In genomic region chr7:9097565-9098060, GRCh38 we compare ENCODE assay signal across 31 cellular contexts.
"Had no signal": no experiment of that assay in that cellular context is flagged by ENCODE, and none has a peak within 500 bp of the region (broad histone marks: within the 10 kb centered on the region; RNA-seq: fewer than 3 reads in every experiment).

No MANE protein-coding gene starts in this region.

- H3K27me3 Mint-ChIP-seq: activated naive CD8-positive, alpha-beta T cell; natural killer cell treated with Interleukin-12 subunit alpha and Interleukin-12 subunit beta and Interleukin-15 and Interleukin-18, amount 100 ng/mL, for 72 hours; progenitor cell of endocrine pancreas; stimulated activated memory B cell treated with anti-CD40 and anti-IgM and Interleukin-4, amounts not matched to agents 10 μg/mL and 1 μg/mL and 100 μg/mL, for 72 hours had no signal

- H3K9me3 ChIP-seq: adrenal gland, lower lobe of right lung, stomach, thyroid gland had no signal

- ATAC-seq: activated T-cell treated with anti-CD3 and anti-CD28 coated beads, Interleukin-2, amount 50 U/mL, for 72 hours; foreskin keratinocyte; heart left ventricle; lower lobe of right lung; mucosa of descending colon; natural killer cell treated with Interleukin-12 subunit alpha and Interleukin-12 subunit beta and Interleukin-15 and Interleukin-18, amount 100 ng/mL, for 72 hours; sciatic nerve; stimulated activated memory B cell treated with anti-CD40 and anti-IgM and Interleukin-4, amounts not matched to agents 10 μg/mL and 1 μg/mL and 100 μg/mL, for 72 hours had no signal

- H3K27me3 ChIP-seq: adrenal gland, esophagus muscularis mucosa, foreskin keratinocyte, heart left ventricle, stomach, thyroid gland, upper lobe of left lung had no signal

- H3K4me3 ChIP-seq: adrenal gland, esophagus muscularis mucosa, heart left ventricle, lower lobe of right lung, mucosa of descending colon, skin epidermis, stomach, thyroid gland, upper lobe of left lung had no signal

- H3K36me3 ChIP-seq: adrenal gland, esophagus muscularis mucosa, heart left ventricle, lower lobe of right lung, stomach, thyroid gland, upper lobe of left lung had no signal

- H3K4me1 Mint-ChIP-seq: immature natural killer cell; stimulated activated memory B cell treated with anti-CD40 and anti-IgM and Interleukin-4, amounts not matched to agents 10 μg/mL and 1 μg/mL and 100 μg/mL, for 72 hours had no signal

- H3K4me1 ChIP-seq: adrenal gland, esophagus muscularis mucosa, foreskin keratinocyte, heart left ventricle, lower lobe of right lung, stomach, thyroid gland, upper lobe of left lung had no signal

- H3K27ac Mint-ChIP-seq: activated naive CD8-positive, alpha-beta T cell; activated T-cell treated with anti-CD3 and anti-CD28 coated beads, Interleukin-2, amount 50 U/mL, for 72 hours; immature natural killer cell; natural killer cell treated with Interleukin-12 subunit alpha and Interleukin-12 subunit beta and Interleukin-15 and Interleukin-18, amount 100 ng/mL, for 72 hours; progenitor cell of endocrine pancreas; stimulated activated memory B cell treated with anti-CD40 and anti-IgM and Interleukin-4, amounts not matched to agents 10 μg/mL and 1 μg/mL and 100 μg/mL, for 72 hours had no signal

- H3K36me3 Mint-ChIP-seq: activated naive CD8-positive, alpha-beta T cell; immature natural killer cell; stimulated activated memory B cell treated with anti-CD40 and anti-IgM and Interleukin-4, amounts not matched to agents 10 μg/mL and 1 μg/mL and 100 μg/mL, for 72 hours had no signal

- DNase-seq: activated CD4-positive, alpha-beta T cell treated with anti-CD3 and anti-CD28 coated beads for 4 hours; activated CD4-positive, alpha-beta T cell treated with anti-CD3 and anti-CD28 coated beads, Interleukin-2, amount 50 U/mL, for 4 hours; activated naive CD4-positive, alpha-beta T cell; activated T-cell treated with anti-CD3 and anti-CD28 coated beads for 4 hours; activated T-cell treated with anti-CD3 and anti-CD28 coated beads, Interleukin-2, amount 50 U/mL, for 72 hours; adrenal gland; aorta; caudate nucleus; cortex of kidney; heart left ventricle; hypothalamus; immature natural killer cell; lower lobe of right lung; mesendoderm; mucosa of descending colon; stimulated activated CD4-positive, alpha-beta T cell treated with anti-CD3 and anti-CD28 coated beads, Interleukin-1b, Interleukin-23, amount 100 ng/mL, for 48 hours; stimulated activated CD4-positive, alpha-beta T cell treated with anti-CD3 and anti-CD28 coated beads, Interleukin-4, amount 100 ng/mL, for 4 hours; stimulated activated CD8-positive, alpha-beta memory T cell treated with anti-CD3 and anti-CD28 coated beads, Interleukin-4, amount 100 ng/mL, for 48 hours; stomach; T-helper 1 cell; thyroid gland; upper lobe of left lung had no signal

- H3K4me3 Mint-ChIP-seq: activated naive CD8-positive, alpha-beta T cell; activated T-cell treated with anti-CD3 and anti-CD28 coated beads, Interleukin-2, amount 50 U/mL, for 72 hours; immature natural killer cell; natural killer cell treated with Interleukin-12 subunit alpha and Interleukin-12 subunit beta and Interleukin-15 and Interleukin-18, amount 100 ng/mL, for 72 hours; stimulated activated memory B cell treated with anti-CD40 and anti-IgM and Interleukin-4, amounts not matched to agents 10 μg/mL and 1 μg/mL and 100 μg/mL, for 72 hours had no signal

- H3K27ac ChIP-seq: adrenal gland, esophagus muscularis mucosa, foreskin keratinocyte, heart left ventricle, lower lobe of right lung, skin epidermis, stomach, thyroid gland, upper lobe of left lung, VCaP had no signal
